ENCODE assay signal across 8 cellular contexts in genomic region chr5:146533260-146533857, GRCh38. TPM values are rescaled to one million over a fixed set of nuclear protein-coding genes. Genes with fewer than 3 reads are reported as not detected.
A peak's percentile ranks its signal among the peaks of the same experiment; 100 is the strongest.
DNase-seq lines count a peak whose midpoint lies in the region; ATAC-seq and TF ChIP-seq lines count a peak whose summit lies in the region.

No MANE protein-coding gene starts in this region.

- BruUV-seq in Caco-2 (replicated peaks; lab: Mats Ljungman, UMichigan), result no TSS peak

- no peaks in the 10 kb centered on the region for H3K36me3 Mint-ChIP-seq in Caco-2 (ENCODE audit: insufficient read depth, unreplicated experiment)
- no peaks in the 10 kb centered on the region for H3K36me3 Mint-ChIP-seq in activated CD4-positive, alpha-beta memory T cell treated with anti-CD3 and anti-CD28 coated beads for 36 hours
- no peaks in the 10 kb centered on the region for H3K36me3 Mint-ChIP-seq in effector memory CD8-positive, alpha-beta T cell (ENCODE audit: insufficient read depth)

- DNase-seq in Caco-2 (peak; percentile 81 to 82), NCI-H69 (lab: John Stamatoyannopoulos, UW) (peak; percentile 84), mucosa of descending colon (peak in 2 of 3 donors; percentile 68 to 86)
- peak; percentile 83 for DNase-seq in activated CD4-positive, alpha-beta memory T cell treated with anti-CD3 and anti-CD28 coated beads for 36 hours
- peak; percentile 65 to 71 (median 66) for DNase-seq in effector memory CD8-positive, alpha-beta T cell
- peak; percentile 32 to 52 for DNase-seq in stimulated activated CD8-positive, alpha-beta memory T cell treated with anti-CD3 and anti-CD28 coated beads, Interleukin-7, amount 100 ng/mL, for 1 hour (ENCODE audit: low read depth in 2 of 2)

- POLR2A ChIA-PET in Caco-2 (lab: Charles Lee), result no interaction called here
- POLR2A ChIA-PET in activated CD4-positive, alpha-beta memory T cell treated with anti-CD3 and anti-CD28 coated beads for 36 hours (lab: Charles Lee), result no interaction called here

- no peak overlapping the region for H3K27ac Mint-ChIP-seq in Caco-2 (ENCODE audit: unreplicated experiment)
- no peak overlapping the region for H3K27ac Mint-ChIP-seq in activated CD4-positive, alpha-beta memory T cell treated with anti-CD3 and anti-CD28 coated beads for 36 hours
- H3K27ac Mint-ChIP-seq in effector memory CD8-positive, alpha-beta T cell, result no peak overlapping the region

- intact Hi-C loops in Caco-2 (cut with micrococcal nuclease; ENCODE audit: unreplicated experiment) (loop anchor here (1.0 to 5.0 kb wide), 3 partner anchors 433 to 1044 kb away; no protein-coding TSS in a partner anchor), mucosa of descending colon (cut with DNase I, micrococcal nuclease) (no loop called here)
- intact Hi-C loops in activated CD4-positive, alpha-beta memory T cell treated with anti-CD3 and anti-CD28 coated beads for 36 hours (cut with micrococcal nuclease), result loop anchor here (1.0 to 5.0 kb wide), 3 partner anchors 134 to 656 kb away; no protein-coding TSS in a partner anchor

- no peaks in the 10 kb centered on the region for H3K4me1 ChIP-seq in Caco-2
- no peaks in the 10 kb centered on the region for H3K4me1 ChIP-seq in mucosa of descending colon (ENCODE audit: low read depth)

- no peaks in the 10 kb centered on the region for H3K27me3 Mint-ChIP-seq in Caco-2 (ENCODE audit: insufficient read depth, unreplicated experiment)
- H3K27me3 Mint-ChIP-seq in activated CD4-positive, alpha-beta memory T cell treated with anti-CD3 and anti-CD28 coated beads for 36 hours, result peaks cover under 1% of the 10 kb centered on the region
- peaks cover 0 to 13% of the 10 kb centered on the region in 2 donors for H3K27me3 Mint-ChIP-seq in effector memory CD8-positive, alpha-beta T cell

- no peaks in the 10 kb centered on the region for H3K9me3 Mint-ChIP-seq in Caco-2 (ENCODE audit: unreplicated experiment)
- no peaks in the 10 kb centered on the region for H3K9me3 Mint-ChIP-seq in activated CD4-positive, alpha-beta memory T cell treated with anti-CD3 and anti-CD28 coated beads for 36 hours
- H3K9me3 Mint-ChIP-seq in effector memory CD8-positive, alpha-beta T cell, result no peaks in the 10 kb centered on the region

- ATAC-seq in GM19463 (IDR thresholded peaks at IDR 0.05; ENCODE audit: unreplicated experiment), result peak; percentile 90
- ATAC-seq in HG03521 (IDR thresholded peaks at IDR 0.05; ENCODE audit: unreplicated experiment), result peak; percentile 93
- peak; percentile 96 for ATAC-seq in effector memory CD8-positive, alpha-beta T cell (replicated peaks)
- peak; percentile 91 for ATAC-seq in mucosa of descending colon

- no peak overlapping the region for H3K4me3 Mint-ChIP-seq in Caco-2 (ENCODE audit: unreplicated experiment)
- no peak overlapping the region for H3K4me3 Mint-ChIP-seq in activated CD4-positive, alpha-beta memory T cell treated with anti-CD3 and anti-CD28 coated beads for 36 hours
- H3K4me3 Mint-ChIP-seq in effector memory CD8-positive, alpha-beta T cell, result no peak overlapping the region

- peak; percentile 86 to 90 for TF ChIP-seq CTCF in Caco-2 (IDR thresholded peaks at IDR 0.05; ENCODE audit: insufficient read depth in 1 of 2, low read depth in 1 of 2, low read length in 1 of 2, severe bottlenecking in 1 of 2, unreplicated experiment in 1 of 2)
- TF ChIP-seq CTCF in mucosa of descending colon (IDR thresholded peaks at IDR 0.05), result peak; percentile 76

- no peaks in the 10 kb centered on the region for H3K4me1 Mint-ChIP-seq in Caco-2 (ENCODE audit: low read depth, unreplicated experiment)
- H3K4me1 Mint-ChIP-seq in activated CD4-positive, alpha-beta memory T cell treated with anti-CD3 and anti-CD28 coated beads for 36 hours (ENCODE audit: low read depth), result peaks cover 4% of the 10 kb centered on the region
- peaks cover 5 to 6% of the 10 kb centered on the region in 2 donors for H3K4me1 Mint-ChIP-seq in effector memory CD8-positive, alpha-beta T cell (ENCODE audit: low read depth in 2 of 2)

- no peaks in the 10 kb centered on the region for H3K27me3 ChIP-seq in Caco-2 (replicated peaks; ENCODE audit: control insufficient read depth, insufficient read depth, low read length)

- CTCF ChIA-PET in Caco-2 (lab: Charles Lee), result interaction anchor here (0.6 to 1.6 kb wide), 18 partner anchors 9 to 1045 kb away, joined by 3 to 14 read pairs (median 4); no protein-coding TSS in a partner anchor
- CTCF ChIA-PET in activated CD4-positive, alpha-beta memory T cell treated with anti-CD3 and anti-CD28 coated beads for 36 hours (lab: Charles Lee), result interaction anchor here (0.5 to 6.7 kb wide), 19 partner anchors 9 to 655 kb away, joined by 3 to 92 read pairs (median 4); partner anchors contain the start of gene GPR151

- no peaks in the 10 kb centered on the region for H3K9me3 ChIP-seq in Caco-2
- no peaks in the 10 kb centered on the region for H3K9me3 ChIP-seq in mucosa of descending colon

- H3K36me3 ChIP-seq in Caco-2 (ENCODE audit: control insufficient read depth, insufficient read depth, low read length), result no peaks in the 10 kb centered on the region
- H3K36me3 ChIP-seq in mucosa of descending colon (ENCODE audit: low read depth), result no peaks in the 10 kb centered on the region

- no peak overlapping the region for H3K4me3 ChIP-seq in Caco-2 (ENCODE audit: low read depth, low read length)
- H3K4me3 ChIP-seq in mucosa of descending colon, result no peak overlapping the region

RNA-seq across cellular contexts. Expression of gene GPR151, which starts 17.4 kb away (rescaled TPM):
- total RNA-seq in Caco-2 (2022) (not detected in 2 replicates), mucosa of descending colon (not detected)
- not detected for total RNA-seq in activated CD4-positive, alpha-beta memory T cell treated with anti-CD3 and anti-CD28 coated beads for 36 hours

Comparison
In these comparisons a context has a peak if more than half of its experiments do, and no peak if none do; other contexts are left out.
1. intact Hi-C loops: an anchor here in Caco-2 (1.0 to 5.0 kb wide) and activated CD4-positive, alpha-beta memory T cell treated with anti-CD3 and anti-CD28 coated beads for 36 hours (1.0 to 5.0 kb wide); none called in mucosa of descending colon.